In the genomic region with DNA sequence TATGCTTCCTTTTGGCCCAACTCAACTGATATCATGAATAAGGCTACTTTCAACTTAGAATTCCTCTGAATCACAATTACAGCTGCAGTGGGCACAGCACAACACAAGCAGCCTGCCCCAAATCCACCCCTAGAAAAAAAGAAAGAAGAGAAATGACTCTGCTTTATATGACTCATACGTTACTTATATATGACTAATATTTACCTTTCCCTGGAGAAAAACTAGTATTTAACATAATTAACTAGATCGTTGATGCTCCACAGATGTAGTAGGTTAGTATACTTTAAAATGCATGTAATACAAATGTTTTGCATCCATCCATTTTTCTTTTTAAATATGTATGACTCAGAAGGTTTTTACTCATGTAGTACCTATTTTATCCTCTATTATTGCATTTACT, we compare ENCODE assay signal across 16 cellular contexts.
A peak's percentile ranks its signal among the peaks of the same experiment; 100 is the strongest.
DNase-seq lines count a peak whose midpoint lies in the region; ATAC-seq lines count a peak whose summit lies in the region.
"Had no signal": no experiment of that assay in that cellular context is flagged by ENCODE, and none has a peak within 500 bp of the region (broad histone marks: within the 10 kb centered on the region; RNA-seq: fewer than 3 reads in every experiment).

No MANE protein-coding gene starts in this region.

- H3K4me3 ChIP-seq in MG63: no peak overlapping the region
- H3K4me3 ChIP-seq: GM23338, vagina had no signal

- H3K9me3 ChIP-seq in MG63: no peaks in the 10 kb centered on the region
- H3K9me3 ChIP-seq: vagina had no signal

- ATAC-seq in HG03097 (IDR thresholded peaks at IDR 0.05; ENCODE audit: low FRiP score, unreplicated experiment) (no peak), HG03175 (IDR thresholded peaks at IDR 0.05; ENCODE audit: unreplicated experiment) (no peak)
- ATAC-seq: activated CD8-positive, alpha-beta T cell treated with anti-CD3 and anti-CD28 coated beads for 36 hours; GM23338 had no signal

- H3K27me3 ChIP-seq in MG63: no peaks in the 10 kb centered on the region
- H3K27me3 ChIP-seq: vagina had no signal

- no peaks in the 10 kb centered on the region for H3K36me3 ChIP-seq in MG63
- H3K36me3 ChIP-seq: vagina had no signal

- peak; percentile 6 for DNase-seq in stimulated activated CD4-positive, alpha-beta T cell treated with anti-CD3 and anti-CD28 coated beads, Interleukin-1b, Interleukin-23, amount 100 ng/mL, for 48 hours
- DNase-seq in stimulated activated CD4-positive, alpha-beta T cell treated with anti-CD3 and anti-CD28 coated beads, Interleukin-4, amount 100 ng/mL, for 1 hour: no peak
- DNase-seq in MG63 (peak; percentile 28), dermis blood vessel endothelial cell (peak; percentile 28), SIG-M5 (lab: John Stamatoyannopoulos, UW) (no peak), posterior vena cava (ENCODE audit: low spot score) (no peak)
- DNase-seq: activated CD8-positive, alpha-beta T cell treated with anti-CD3 and anti-CD28 coated beads for 36 hours; AML-193; NCI-H1105 treated with DMSO at 0.1 percent for 48 hours; NCI-H446 treated with DMSO at 0.1 percent for 48 hours; RPMI8226; stimulated activated naive CD4-positive, alpha-beta T cell treated with Interleukin-2 at 50 U/mL for 16 hours had no signal

- intact Hi-C loops in posterior vena cava (cut with DNase I): no loop called here

Comparison
In these comparisons a context has a peak if more than half of its experiments do, and no peak if none do; other contexts are left out.
1. DNase-seq: peak in stimulated activated CD4-positive, alpha-beta T cell treated with anti-CD3 and anti-CD28 coated beads, Interleukin-1b, Interleukin-23, amount 100 ng/mL, for 48 hours (single experiment), MG63 (single experiment) and dermis blood vessel endothelial cell (single experiment); none in stimulated activated CD4-positive, alpha-beta T cell treated with anti-CD3 and anti-CD28 coated beads, Interleukin-4, amount 100 ng/mL, for 1 hour (single experiment), SIG-M5 (single experiment) and posterior vena cava (single experiment).